In genomic region chr16:88487920-88488842, GRCh38 we compare ENCODE assay signal across 1 cellular context.
TF ChIP-seq lines count a peak whose summit lies in the region.

No MANE protein-coding gene starts in this region.

TF ChIP-seq in HepG2, 621 proteins besides CTCF, POLR2A, EP300 and RAD21 (continued from another document and continues in another):
- peak; percentile 100 for TF ChIP-seq KMT2B (CRISPR knock-in tag; IDR thresholded peaks at IDR 0.05)
- TF ChIP-seq THRA (CRISPR knock-in tag; IDR thresholded peaks at IDR 0.05; ENCODE audit: borderline replicate concordance), result peak; percentile 98
- peak; percentile 97 for TF ChIP-seq PPARG (CRISPR knock-in tag; conservative IDR thresholded peaks at IDR 0.05)
- TF ChIP-seq SP4 (CRISPR knock-in tag; IDR thresholded peaks at IDR 0.05), result peak; percentile 98
- peak; percentile 94 for TF ChIP-seq NR2C2 (CRISPR knock-in tag; IDR thresholded peaks at IDR 0.05; ENCODE audit: borderline replicate concordance)
- TF ChIP-seq JDP2 (CRISPR knock-in tag; IDR thresholded peaks at IDR 0.05; ENCODE audit: borderline replicate concordance), result peak; percentile 100
- peak; percentile 99 for TF ChIP-seq HNF4G (IDR thresholded peaks at IDR 0.05; ENCODE audit: borderline replicate concordance, low read depth, low read length)
- peak; percentile 100 for TF ChIP-seq HNF4G (CRISPR knock-in tag; IDR thresholded peaks at IDR 0.05; ENCODE audit: borderline replicate concordance, low read depth)
- TF ChIP-seq FOXP4 (CRISPR knock-in tag; IDR thresholded peaks at IDR 0.05), result peak; percentile 96
- peak; percentile 99 for TF ChIP-seq SNAPC5 (CRISPR knock-in tag; IDR thresholded peaks at IDR 0.05; ENCODE audit: borderline replicate concordance)
- TF ChIP-seq ZNF12 (CRISPR knock-in tag; IDR thresholded peaks at IDR 0.05), result peak; percentile 98
- TF ChIP-seq NFIC (IDR thresholded peaks at IDR 0.05; ENCODE audit: low read length), result no peak
- TF ChIP-seq ZNF253 (CRISPR knock-in tag; IDR thresholded peaks at IDR 0.05; ENCODE audit: borderline replicate concordance), result peak; percentile 100
- TF ChIP-seq SALL1 (CRISPR knock-in tag; IDR thresholded peaks at IDR 0.05), result peak; percentile 100
- TF ChIP-seq ZNF143 (CRISPR knock-in tag; IDR thresholded peaks at IDR 0.05), result peak; percentile 80
- TF ChIP-seq RCOR2 (CRISPR knock-in tag; IDR thresholded peaks at IDR 0.05), result peak; percentile 99
- TF ChIP-seq KAT7 (CRISPR knock-in tag; IDR thresholded peaks at IDR 0.05; ENCODE audit: borderline replicate concordance), result peak; percentile 95; the same call in 1 of the 2 replicates
- TF ChIP-seq ZNF282 (IDR thresholded peaks at IDR 0.05; ENCODE audit: partially characterized antibody), result no peak
- TF ChIP-seq ZHX2 (IDR thresholded peaks at IDR 0.05; ENCODE audit: low read depth), result peak; percentile 89
- TF ChIP-seq ZHX2 (CRISPR knock-in tag; IDR thresholded peaks at IDR 0.05; ENCODE audit: borderline replicate concordance), result peak; percentile 100
- TF ChIP-seq, protein P1, sequence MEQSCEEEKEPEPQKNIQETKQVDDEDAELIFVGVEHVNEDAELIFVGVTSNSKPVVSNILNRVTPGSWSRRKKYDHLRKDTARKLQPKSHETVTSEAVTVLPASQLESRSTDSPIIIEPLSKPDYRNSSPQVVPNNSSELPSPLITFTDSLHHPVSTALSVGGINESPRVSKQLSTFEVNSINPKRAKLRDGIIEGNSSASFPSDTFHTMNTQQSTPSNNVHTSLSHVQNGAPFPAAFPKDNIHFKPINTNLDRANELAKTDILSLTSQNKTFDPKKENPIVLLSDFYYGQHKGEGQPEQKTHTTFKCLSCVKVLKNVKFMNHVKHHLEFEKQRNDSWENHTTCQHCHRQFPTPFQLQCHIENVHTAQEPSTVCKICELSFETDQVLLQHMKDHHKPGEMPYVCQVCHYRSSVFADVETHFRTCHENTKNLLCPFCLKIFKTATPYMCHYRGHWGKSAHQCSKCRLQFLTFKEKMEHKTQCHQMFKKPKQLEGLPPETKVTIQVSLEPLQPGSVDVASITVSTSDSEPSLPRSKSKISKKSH (CRISPR knock-in tag; IDR thresholded peaks at IDR 0.05; ENCODE audit: borderline replicate concordance), result peak; percentile 100
- peak; percentile 100 for TF ChIP-seq ZNF256 (CRISPR knock-in tag; conservative IDR thresholded peaks at IDR 0.05)
- TF ChIP-seq, protein P2, sequence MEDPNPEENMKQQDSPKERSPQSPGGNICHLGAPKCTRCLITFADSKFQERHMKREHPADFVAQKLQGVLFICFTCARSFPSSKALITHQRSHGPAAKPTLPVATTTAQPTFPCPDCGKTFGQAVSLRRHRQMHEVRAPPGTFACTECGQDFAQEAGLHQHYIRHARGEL (CRISPR knock-in tag; IDR thresholded peaks at IDR 0.05), result peak; percentile 100
- peak; percentile 100 for TF ChIP-seq ZNF773 (CRISPR knock-in tag; IDR thresholded peaks at IDR 0.05; ENCODE audit: borderline replicate concordance)
- peak; percentile 100 for TF ChIP-seq TGIF2 (CRISPR knock-in tag; IDR thresholded peaks at IDR 0.05)
- TF ChIP-seq RORA (CRISPR knock-in tag; IDR thresholded peaks at IDR 0.05), result peak; percentile 97
- peak; percentile 96 for TF ChIP-seq ZBTB33 (CRISPR knock-in tag; IDR thresholded peaks at IDR 0.05)
- TF ChIP-seq PHB2 (IDR thresholded peaks at IDR 0.05; ENCODE audit: partially characterized antibody), result no peak
- TF ChIP-seq ZNF232 (CRISPR knock-in tag; IDR thresholded peaks at IDR 0.05; ENCODE audit: borderline replicate concordance), result peak; percentile 100
- TF ChIP-seq GZF1 (CRISPR knock-in tag; IDR thresholded peaks at IDR 0.05), result peak; percentile 98
- TF ChIP-seq GLI4 (CRISPR knock-in tag; IDR thresholded peaks at IDR 0.05; ENCODE audit: borderline replicate concordance), result peak; percentile 100
- TF ChIP-seq SIX1 (CRISPR knock-in tag; IDR thresholded peaks at IDR 0.05; ENCODE audit: borderline replicate concordance), result peak; percentile 89
- TF ChIP-seq ZNF496 (CRISPR knock-in tag; IDR thresholded peaks at IDR 0.05; ENCODE audit: insufficient replicate concordance), result peak; percentile 99
- peak; percentile 98 for TF ChIP-seq GRHL1 (CRISPR knock-in tag; conservative IDR thresholded peaks at IDR 0.05)
- TF ChIP-seq ZNF460 (CRISPR knock-in tag; IDR thresholded peaks at IDR 0.05; ENCODE audit: borderline replicate concordance), result peak; percentile 93
- peak; percentile 100 for TF ChIP-seq ZBTB2 (CRISPR knock-in tag; IDR thresholded peaks at IDR 0.05; ENCODE audit: low read depth)
- TF ChIP-seq ZNF879 (CRISPR knock-in tag; IDR thresholded peaks at IDR 0.05), result peak; percentile 100
- peak; percentile 100 for TF ChIP-seq JUNB (CRISPR knock-in tag; IDR thresholded peaks at IDR 0.05; ENCODE audit: borderline replicate concordance)
- TF ChIP-seq ZNF550 (CRISPR knock-in tag; IDR thresholded peaks at IDR 0.05; ENCODE audit: borderline replicate concordance), result peak; percentile 100
- TF ChIP-seq, protein P3, sequence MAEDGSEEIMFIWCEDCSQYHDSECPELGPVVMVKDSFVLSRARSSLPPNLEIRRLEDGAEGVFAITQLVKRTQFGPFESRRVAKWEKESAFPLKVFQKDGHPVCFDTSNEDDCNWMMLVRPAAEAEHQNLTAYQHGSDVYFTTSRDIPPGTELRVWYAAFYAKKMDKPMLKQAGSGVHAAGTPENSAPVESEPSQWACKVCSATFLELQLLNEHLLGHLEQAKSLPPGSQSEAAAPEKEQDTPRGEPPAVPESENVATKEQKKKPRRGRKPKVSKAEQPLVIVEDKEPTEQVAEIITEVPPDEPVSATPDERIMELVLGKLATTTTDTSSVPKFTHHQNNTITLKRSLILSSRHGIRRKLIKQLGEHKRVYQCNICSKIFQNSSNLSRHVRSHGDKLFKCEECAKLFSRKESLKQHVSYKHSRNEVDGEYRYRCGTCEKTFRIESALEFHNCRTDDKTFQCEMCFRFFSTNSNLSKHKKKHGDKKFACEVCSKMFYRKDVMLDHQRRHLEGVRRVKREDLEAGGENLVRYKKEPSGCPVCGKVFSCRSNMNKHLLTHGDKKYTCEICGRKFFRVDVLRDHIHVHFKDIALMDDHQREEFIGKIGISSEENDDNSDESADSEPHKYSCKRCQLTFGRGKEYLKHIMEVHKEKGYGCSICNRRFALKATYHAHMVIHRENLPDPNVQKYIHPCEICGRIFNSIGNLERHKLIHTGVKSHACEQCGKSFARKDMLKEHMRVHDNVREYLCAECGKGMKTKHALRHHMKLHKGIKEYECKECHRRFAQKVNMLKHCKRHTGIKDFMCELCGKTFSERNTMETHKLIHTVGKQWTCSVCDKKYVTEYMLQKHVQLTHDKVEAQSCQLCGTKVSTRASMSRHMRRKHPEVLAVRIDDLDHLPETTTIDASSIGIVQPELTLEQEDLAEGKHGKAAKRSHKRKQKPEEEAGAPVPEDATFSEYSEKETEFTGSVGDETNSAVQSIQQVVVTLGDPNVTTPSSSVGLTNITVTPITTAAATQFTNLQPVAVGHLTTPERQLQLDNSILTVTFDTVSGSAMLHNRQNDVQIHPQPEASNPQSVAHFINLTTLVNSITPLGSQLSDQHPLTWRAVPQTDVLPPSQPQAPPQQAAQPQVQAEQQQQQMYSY (CRISPR knock-in tag; IDR thresholded peaks at IDR 0.05), result peak; percentile 94
- peak; percentile 100 for TF ChIP-seq ZNF562 (CRISPR knock-in tag; IDR thresholded peaks at IDR 0.05; ENCODE audit: borderline replicate concordance)
